In genomic region chr1:90707363-90707710, GRCh38 we compare ENCODE assay signal across 9 cellular contexts. TPM values are rescaled to one million over a fixed set of nuclear protein-coding genes. Genes with fewer than 3 reads are reported as not detected.
DNase-seq lines count a peak whose midpoint lies in the region; ATAC-seq, FAIRE-seq and TF ChIP-seq lines count a peak whose summit lies in the region.
"Had no signal": no experiment of that assay in that cellular context is flagged by ENCODE, and none has a peak within 500 bp of the region (broad histone marks: within the 10 kb centered on the region; RNA-seq: fewer than 3 reads in every experiment).

No MANE protein-coding gene starts in this region.

- in situ Hi-C loops in K562 (cut with MboI), result no loop called here

- TF ChIP-seq EP300 in K562 (IDR thresholded peaks at IDR 0.05; ENCODE audit: low read length), result no peak

- TF ChIP-seq CTCF in heart left ventricle (IDR thresholded peaks at IDR 0.05) (no peak), K562 (IDR thresholded peaks at IDR 0.05 in 2 of 3, conservative IDR thresholded peaks at IDR 0.05 in 1 of 3; ENCODE audit: insufficient read depth in 2 of 3, low read depth in 1 of 3, low read length in 3 of 3) (no peak), right lobe of liver (IDR thresholded peaks at IDR 0.05) (no peak)

- no peaks in the 10 kb centered on the region for H4K20me1 ChIP-seq in K562 (replicated peaks; ENCODE audit: control insufficient read depth, insufficient read depth, low read length)

- TF ChIP-seq POLR2A in heart left ventricle (IDR thresholded peaks at IDR 0.05) (no peak), K562 (conservative IDR thresholded peaks at IDR 0.05) (no peak), right lobe of liver (IDR thresholded peaks at IDR 0.05) (no peak)

- H3K9me3 ChIP-seq in heart left ventricle (no peaks in the 10 kb centered on the region), K562 (replicated peaks; ENCODE audit: control insufficient read depth, insufficient read depth, low read depth, low read length) (no peaks in the 10 kb centered on the region), right lobe of liver (no peaks in the 10 kb centered on the region)

- FAIRE-seq in K562 (lab: Jason Lieb, UNC), result no peak

- no peak overlapping the region; a peak in 1 of 4 replicates for H3K9ac ChIP-seq in K562 (ENCODE audit: insufficient read depth in 1 of 2, low read depth in 2 of 2, low read length in 2 of 2)

- BruUV-seq in K562 (replicated peaks; lab: Mats Ljungman, UMichigan), result no TSS peak

- no peaks in the 10 kb centered on the region for H3K9me1 ChIP-seq in K562 (ENCODE audit: control insufficient read depth, insufficient read depth, low read length)

- 0 out of 2 replicates have a peak overlapping the region, but pooled peaks have one; percentile 40 for H3K4me2 ChIP-seq in K562 (ENCODE audit: insufficient read depth, low read length)

- H3K79me2 ChIP-seq in K562 (ENCODE audit: control insufficient read depth, insufficient read depth, low read length), result no peaks in the 10 kb centered on the region

- CTCF ChIA-PET in K562 (lab: Yijun Ruan, JAX; ENCODE audit: low intra/inter-chr PET ratio), result no interaction called here

- TF ChIP-seq RAD21 in K562 (CRISPR knock-in tag; conservative IDR thresholded peaks at IDR 0.05 in 1 of 2, IDR thresholded peaks at IDR 0.05 in 1 of 2), result no peak

- ATAC-seq in heart left ventricle (peak; percentile 42 to 87 (median 78)), Right ventricle myocardium inferior (no peak), K562 (peak; percentile 80), right lobe of liver (peak; percentile 85 to 93 (median 90)), GM21529 (IDR thresholded peaks at IDR 0.05; ENCODE audit: unreplicated experiment) (no peak), HG02763 (IDR thresholded peaks at IDR 0.05; ENCODE audit: unreplicated experiment) (no peak)

- 1 to 2% (median 1%) methylated on average over 20 to 21 of the region's 21 CpGs for WGBS in heart left ventricle, 4 donors
- 3% methylated on average over 19 of the region's 21 CpGs for WGBS in K562 (ENCODE audit: insufficient coverage, low coverage, missing lambda C conversion rate)
- 2% methylated on average over 11 of the region's 21 CpGs for WGBS in right lobe of liver (ENCODE audit: insufficient coverage, low coverage, low lambda C conversion rate, missing lambda C conversion rate)

- POLR2A ChIA-PET in K562 (lab: Yijun Ruan, JAX), result interaction anchor here (1.0 to 1.1 kb wide), 2 partner anchors 9 to 10 kb away, joined by 3 read pairs; no protein-coding TSS in a partner anchor

- H3K36me3 ChIP-seq in heart left ventricle (no peaks in the 10 kb centered on the region), K562 (ENCODE audit: control insufficient read depth, insufficient read depth, low read length) (no peaks in the 10 kb centered on the region), right lobe of liver (no peaks in the 10 kb centered on the region)

- no peak overlapping the region for H2AFZ ChIP-seq in K562 (ENCODE audit: low read depth, low read length)

- intact Hi-C loops in heart left ventricle (cut with DNase I), result no loop called here
- intact Hi-C loops in Right ventricle myocardium inferior (cut with DNase I), result no loop called here
- intact Hi-C loops in K562 (cut with micrococcal nuclease), result loop anchor here (5.0 kb wide), 1 partner anchor 90 kb away; no protein-coding TSS in a partner anchor
- intact Hi-C loops in right lobe of liver (cut with DNase I), result no loop called here

- H3K4me1 ChIP-seq in heart left ventricle (peaks cover 0 to 23% (median 9%) of the 10 kb centered on the region in 12 donors), K562 (replicated peaks in 1 of 2; ENCODE audit: control insufficient read depth in 2 of 2, insufficient read depth in 2 of 2, low read length in 2 of 2) (peaks cover 0 to 22% of the 10 kb centered on the region in 2 experiments; a peak in 2 of 5 replicates), right lobe of liver (peaks cover 0 to 12% (median 0%) of the 10 kb centered on the region in 4 donors)

- no peak overlapping the region for H3K27ac ChIP-seq in heart left ventricle
- no peak overlapping the region for H3K27ac ChIP-seq in K562 (ENCODE audit: extremely low read depth, low read depth, low read length)
- H3K27ac ChIP-seq in right lobe of liver, result no peak overlapping the region

- DNase-seq in heart left ventricle (no peak), Right ventricle myocardium inferior (ENCODE audit: missing footprints) (no peak), K562 (ENCODE audit: extremely low read depth in 1 of 4, low spot score in 3 of 4) (peak in 3 of 4 experiments; percentile 23 to 58 (median 46)), right lobe of liver (peak in 2 of 3 donors; percentile 62 to 77), GOT3 (lab: John Stamatoyannopoulos, UW) (no peak), mesenteric fat pad (ENCODE audit: low spot score) (no peak)
- DNase-seq: NCI-H1694 had no signal

- H3K27me3 ChIP-seq in heart left ventricle (peaks cover 53 to 99% (median 91%) of the 10 kb centered on the region in 9 donors), K562 (ENCODE audit: control insufficient read depth in 2 of 2, insufficient read depth in 2 of 2, low read length in 2 of 2) (peaks cover 50 to 56% of the 10 kb centered on the region in 2 experiments), right lobe of liver (peaks cover 5 to 60% of the 10 kb centered on the region in 2 donors)

- H3K4me3 ChIP-seq in heart left ventricle (peak overlapping the region in 9 of 12 donors; percentile 19 to 44 (median 29)), K562 (no peak overlapping the region; the same call in 1 of the 2 replicates), right lobe of liver (peak overlapping the region in 2 of 3 donors; percentile 4 to 24)

TF ChIP-seq in K562, 482 proteins besides CTCF, POLR2A, EP300 and RAD21 (continues in another document):
- TF ChIP-seq MYBL2 (IDR thresholded peaks at IDR 0.05; ENCODE audit: low read depth) (no peak), MYBL2 (CRISPR knock-in tag; IDR thresholded peaks at IDR 0.05; ENCODE audit: borderline replicate concordance) (no peak), DEAF1 (CRISPR knock-in tag; IDR thresholded peaks at IDR 0.05) (no peak), POLR2G (IDR thresholded peaks at IDR 0.05; ENCODE audit: low read depth, low read length) (no peak), E2F1 (CRISPR knock-in tag; IDR thresholded peaks at IDR 0.05) (no peak), CREM (IDR thresholded peaks at IDR 0.05; ENCODE audit: low read depth) (no peak), MEF2A (IDR thresholded peaks at IDR 0.05; ENCODE audit: control insufficient read depth, low read depth, low read length) (no peak), STAT5A (IDR thresholded peaks at IDR 0.05; ENCODE audit: borderline replicate concordance, low read length) (no peak), HLTF (IDR thresholded peaks at IDR 0.05) (no peak)

RNA-seq across cellular contexts. Expression of gene BARHL2, which starts 9.8 kb away (rescaled TPM):
- total RNA-seq in heart left ventricle, result not detected
- not detected for polyA plus RNA-seq in heart left ventricle
- total RNA-seq in Right ventricle myocardium inferior, result not detected
- total RNA-seq in K562 (2011; cell fraction: chromatin; rRNA removed; ENCODE audit: low replicate concordance), result not detected in 2 replicates
- total RNA-seq in K562 (2011; cell fraction: nucleolus; rRNA removed), result not detected in 2 replicates
- total RNA-seq in K562 (2011; cell fraction: nucleoplasm; rRNA removed), result not detected in 2 replicates
- total RNA-seq in K562 (2014; rRNA removed), result 0.09 TPM in 1 of 2 replicates, not detected in the other
- not detected in 2 replicates for total RNA-seq in K562 (2014; rRNA removed; fragmentation: Illumina TruSeq; extraction: Trizol)
- not detected in 2 replicates for total RNA-seq in K562 (2015; rRNA removed; fragmentation: Illumina TruSeq; extraction: Trizol)
- 0.11 TPM in 2 replicates for total RNA-seq in K562 (2021)
- polyA plus RNA-seq in K562 (2011; rRNA removed), result not detected in 2 replicates
- polyA plus RNA-seq in K562 (2011; cell fraction: cytosol; rRNA removed), result not detected in 2 replicates
- 0.06 and 0.09 TPM in 2 replicates for polyA plus RNA-seq in K562 (2011; cell fraction: nucleus; rRNA removed)
- 0.07 TPM in 1 of 2 replicates, not detected in the other for polyA plus RNA-seq in K562 (2012)
- polyA plus RNA-seq in K562 (2014; fragmentation: Illumina TruSeq; extraction: Trizol), result 0.06 TPM in 1 of 2 replicates, not detected in the other
- polyA plus RNA-seq in K562 (2014; fragmentation: Nextera tagmentation; extraction: Ambion mirVana), result not detected
- not detected in 2 replicates for polyA plus RNA-seq in K562 (2014; rRNA removed)
- polyA minus RNA-seq in K562 (2011; rRNA and poly(A)+ RNA removed), result not detected in 2 replicates
- polyA minus RNA-seq in K562 (2011; cell fraction: cytosol; rRNA and poly(A)+ RNA removed), result not detected in 2 replicates
- polyA minus RNA-seq in K562 (2011; cell fraction: nucleus; rRNA and poly(A)+ RNA removed), result not detected in 2 replicates
- not detected for total RNA-seq in right lobe of liver
- total RNA-seq in mesenteric fat pad, result not detected

Comparison
In these comparisons a context has a peak if more than half of its experiments do, and no peak if none do; other contexts are left out.
1. ATAC-seq: peak in heart left ventricle (4 of 4), K562 (single experiment) and right lobe of liver (4 of 4); none in Right ventricle myocardium inferior (single experiment), GM21529 (single experiment) and HG02763 (single experiment).
2. DNase-seq: peak in K562 (3 of 4) and right lobe of liver (2 of 3); none in heart left ventricle (0 of 5), Right ventricle myocardium inferior (single experiment), GOT3 (single experiment) and mesenteric fat pad (single experiment).